Comparison of ENCODE assay signal across 1 cellular context in the genomic region with DNA sequence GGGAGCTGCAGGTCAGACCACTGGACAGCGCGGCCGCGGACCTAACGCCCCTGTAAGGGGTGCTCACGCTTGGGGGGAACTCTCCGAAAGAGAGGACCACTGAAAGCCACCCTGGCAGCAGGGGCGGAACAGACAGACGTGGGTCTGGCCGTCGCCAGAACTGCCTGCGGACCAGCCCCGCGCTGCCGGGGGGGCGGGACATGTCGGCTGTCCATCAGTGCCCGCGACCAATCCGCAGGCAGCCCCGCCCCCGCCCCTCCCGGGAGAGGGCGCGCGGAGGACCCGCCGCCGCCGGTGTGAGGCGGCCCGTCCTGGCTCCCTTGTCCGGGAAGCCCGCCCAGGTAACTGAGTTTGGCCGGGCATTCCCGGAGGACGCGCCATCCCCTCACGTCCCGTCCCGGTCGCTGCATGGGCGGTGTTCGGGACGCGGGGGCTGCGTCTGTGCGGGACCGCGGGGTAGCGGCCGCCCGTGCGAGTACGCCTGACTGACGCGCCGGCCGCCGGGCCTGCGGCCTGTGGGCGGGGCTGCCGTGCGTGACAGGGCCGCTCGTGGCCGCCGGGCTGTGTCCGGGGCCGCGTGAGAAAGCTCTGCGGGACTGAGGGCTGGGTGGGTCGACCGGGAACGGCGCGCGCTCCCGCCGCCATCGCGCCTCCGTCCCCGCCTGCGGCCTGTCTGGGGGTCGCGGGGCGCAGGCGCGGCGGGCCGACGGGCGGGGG.
TF ChIP-seq lines count a peak whose summit lies in the region.

No MANE protein-coding gene starts in this region.

TF ChIP-seq in PFSK-1, 5 proteins besides CTCF, POLR2A, EP300 and RAD21 (continued from another document):
- peak; percentile 48; the same call in 1 of the 2 replicates for TF ChIP-seq POLR2AphosphoS5 (IDR thresholded peaks at IDR 0.05; ENCODE audit: low read depth, low read length)
TF ChIP-seq in PFSK-1: peak in this region for 2.
